2 cellular contexts compared by ENCODE assay signal in genomic region chr19:394857-395256, GRCh38. TPM values are rescaled to one million over a fixed set of nuclear protein-coding genes. Genes with fewer than 3 reads are reported as not detected.
"Had no signal": no experiment of that assay in that cellular context is flagged by ENCODE, and none has a peak within 500 bp of the region (broad histone marks: within the 10 kb centered on the region; RNA-seq: fewer than 3 reads in every experiment).

No MANE protein-coding gene starts in this region.

RNA-seq across cellular contexts. Expression of gene C2CD4C, which starts 14.1 kb away (rescaled TPM):
- total RNA-seq: HepG2, K562 had no signal
